In the genomic region with DNA sequence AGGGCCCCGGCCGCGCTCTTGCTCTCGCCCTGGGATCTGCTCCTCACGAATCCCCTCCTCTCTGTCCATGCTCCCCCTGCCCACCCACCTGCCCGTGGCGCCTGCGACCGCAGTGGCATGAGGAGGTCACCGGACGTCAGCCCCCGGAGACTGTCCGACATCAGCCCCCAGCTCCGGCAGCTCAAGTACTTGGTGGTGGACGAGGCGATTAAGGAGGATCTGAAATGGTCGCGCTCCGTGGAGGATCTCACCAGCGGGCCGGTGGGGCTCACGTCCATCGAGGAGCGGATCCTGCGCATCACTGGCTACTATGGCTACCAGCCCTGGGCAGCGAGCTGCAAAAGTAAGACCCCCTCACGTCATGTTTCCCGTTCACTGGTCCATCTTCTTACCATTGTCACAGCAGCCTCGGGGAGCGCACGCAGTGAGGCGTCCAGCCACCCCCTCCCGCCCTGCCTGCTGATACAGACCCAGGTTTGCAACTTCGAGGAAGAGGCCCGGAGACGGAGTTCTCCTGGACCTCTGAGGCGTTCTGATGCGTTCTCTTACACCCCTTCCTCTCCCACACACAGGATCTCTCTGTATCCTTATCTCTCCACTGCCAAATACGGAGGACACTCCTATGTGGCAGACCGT, we compare ENCODE assay signal across 12 cellular contexts. TPM values are rescaled to one million over a fixed set of nuclear protein-coding genes. Genes with fewer than 3 reads are reported as not detected.
DNase-seq lines count a peak whose midpoint lies in the region; TF ChIP-seq lines count a peak whose summit lies in the region.
"Had no signal": no experiment of that assay in that cellular context is flagged by ENCODE, and none has a peak within 500 bp of the region (broad histone marks: within the 10 kb centered on the region; RNA-seq: fewer than 3 reads in every experiment).

No MANE protein-coding gene starts in this region.

- H3K9me3 ChIP-seq in HUES48 (ENCODE audit: control insufficient read depth, insufficient read depth, low read length) (no peaks in the 10 kb centered on the region), iPS-18a (ENCODE audit: control insufficient read depth, low read depth, low read length) (no peaks in the 10 kb centered on the region)
- H3K9me3 ChIP-seq: esophagus squamous epithelium had no signal

- no peaks in the 10 kb centered on the region for H3K36me3 Mint-ChIP-seq in brain

- H3K9ac ChIP-seq in HUES48 (ENCODE audit: low read depth, low read length) = no peak overlapping the region
- no peak overlapping the region for H3K9ac ChIP-seq in iPS-18a (ENCODE audit: low read length)

- no peak overlapping the region for H3K27ac ChIP-seq in HUES48 (ENCODE audit: low read depth, low read length)
- H3K27ac ChIP-seq in iPS-18a (ENCODE audit: low read length) = no peak overlapping the region
- H3K27ac ChIP-seq: esophagus squamous epithelium had no signal

- H3K27ac Mint-ChIP-seq in brain = peak overlapping the region in 1 of 5 experiments; percentile 7

- H3K4me1 Mint-ChIP-seq in brain = peaks cover 15% of the 10 kb centered on the region

- H3K4me1 ChIP-seq in HUES48 (ENCODE audit: control insufficient read depth, insufficient read depth, low read length) = no peaks in the 10 kb centered on the region
- no peaks in the 10 kb centered on the region for H3K4me1 ChIP-seq in iPS-18a (ENCODE audit: control insufficient read depth, low read depth, low read length)

- H3K27me3 ChIP-seq in HUES48 (ENCODE audit: control insufficient read depth, insufficient read depth, low read length) = peaks cover 59% of the 10 kb centered on the region
- peaks cover 63% of the 10 kb centered on the region for H3K27me3 ChIP-seq in iPS-18a (ENCODE audit: control insufficient read depth, insufficient read depth, low read length)

- H3K27me3 Mint-ChIP-seq in brain = peaks cover 80% of the 10 kb centered on the region

- DNase-seq in retinal pigment epithelial cell (ENCODE audit: low read depth) = no peak
- no peak for DNase-seq in NCI-H524 treated with DMSO at 0.1 percent for 48 hours (lab: John Stamatoyannopoulos, UW)
- DNase-seq in stimulated activated CD4-positive, alpha-beta T cell treated with anti-CD3 and anti-CD28 coated beads, Interleukin-4, amount 100 ng/mL, for 4 hours = no peak
- DNase-seq in NCI-H1092 (lab: John Stamatoyannopoulos, UW) = no peak
- no peak for DNase-seq in stimulated activated CD8-positive, alpha-beta memory T cell treated with anti-CD3 and anti-CD28 coated beads, Interleukin-4, amount 100 ng/mL, for 48 hours
- DNase-seq: COR-L47, esophagus squamous epithelium, NCI-H1105 treated with DMSO at 0.1 percent for 48 hours had no signal

- peak overlapping the region; percentile 69 for H3K4me3 ChIP-seq in HUES48 (ENCODE audit: low read depth, low read length)
- H3K4me3 ChIP-seq in iPS-18a (ENCODE audit: low read length) = peak overlapping the region; percentile 64
- peak overlapping the region; percentile 39 for H3K4me3 ChIP-seq in retinal pigment epithelial cell (ENCODE audit: low read length)

- H3K9me3 Mint-ChIP-seq in brain = peaks cover 0 to 8% (median 3%) of the 10 kb centered on the region in 5 experiments

- peak overlapping the region; percentile 52 to 85 (median 79) for H3K4me3 Mint-ChIP-seq in brain

- TF ChIP-seq CTCF in brain (conservative IDR thresholded peaks at IDR 0.05) (no peak), retinal pigment epithelial cell (conservative IDR thresholded peaks at IDR 0.05; ENCODE audit: low read depth, low read length) (no peak)

- H3K36me3 ChIP-seq in HUES48 (ENCODE audit: control insufficient read depth, insufficient read depth, low read length) (no peaks in the 10 kb centered on the region), iPS-18a (ENCODE audit: control insufficient read depth, low read depth, low read length) (no peaks in the 10 kb centered on the region)
- H3K36me3 ChIP-seq: esophagus squamous epithelium had no signal

RNA-seq across cellular contexts. Expression of a gene that starts 1.1 kb away (rescaled TPM):
- polyA plus RNA-seq in brain (ENCODE audit: insufficient read depth, low read depth, low replicate concordance) = 6.2 TPM
- polyA plus RNA-seq: right cardiac atrium had no signal
